13 cellular contexts compared by ENCODE assay signal in genomic region chr19:14413765-14414171, GRCh38. TPM values are rescaled to one million over a fixed set of nuclear protein-coding genes. Genes with fewer than 3 reads are reported as not detected.
A peak's percentile ranks its signal among the peaks of the same experiment; 100 is the strongest.
DNase-seq lines count a peak whose midpoint lies in the region; ATAC-seq and TF ChIP-seq lines count a peak whose summit lies in the region.
"Had no signal": no experiment of that assay in that cellular context is flagged by ENCODE, and none has a peak within 500 bp of the region (broad histone marks: within the 10 kb centered on the region; RNA-seq: fewer than 3 reads in every experiment).

No MANE protein-coding gene starts in this region.

- peaks cover 62% of the 10 kb centered on the region for H3K36me3 ChIP-seq in A673 (ENCODE audit: insufficient read depth, low read length, poor library complexity, severe bottlenecking)

- ATAC-seq in activated T-cell treated with anti-CD3 and anti-CD28 coated beads, Interleukin-2, amount 50 U/mL, for 4 hours, result no peak
- no peak for ATAC-seq in HG03342 (IDR thresholded peaks at IDR 0.05; ENCODE audit: unreplicated experiment)

- no TSS peak for BruUV-seq in A673 (replicated peaks; lab: Mats Ljungman, UMichigan)

- no peak for TF ChIP-seq CTCF in A673 (conservative IDR thresholded peaks at IDR 0.05; ENCODE audit: low read depth, low read length)

- intact Hi-C loops in A673 (cut with micrococcal nuclease; ENCODE audit: unreplicated experiment), result no loop called here

- CTCF ChIA-PET in A673 (lab: Charles Lee), result interaction anchor here (0.5 to 0.8 kb wide), 3 partner anchors 52 to 66 kb away, joined by 3 to 4 read pairs (median 4); no protein-coding TSS in a partner anchor

- peak overlapping the region; percentile 45 for H3K27ac ChIP-seq in A673 (ENCODE audit: low read depth, low read length, poor library complexity, severe bottlenecking)
- H3K27ac ChIP-seq: hepatocyte had no signal

- peaks cover 65% of the 10 kb centered on the region for H3K4me1 Mint-ChIP-seq in activated T-cell treated with anti-CD3 and anti-CD28 coated beads, Interleukin-2, amount 50 U/mL, for 4 hours (ENCODE audit: low read depth)

- H3K9me3 Mint-ChIP-seq in activated T-cell treated with anti-CD3 and anti-CD28 coated beads, Interleukin-2, amount 50 U/mL, for 4 hours, result no peaks in the 10 kb centered on the region
- H3K9me3 Mint-ChIP-seq: naive B cell had no signal

- POLR2A ChIA-PET in A673 (lab: Charles Lee; ENCODE audit: low non-redundant PET), result interaction anchor here (0.6 kb wide), 1 partner anchor 141 kb away, joined by 3 read pairs; no protein-coding TSS in a partner anchor

- H3K4me1 ChIP-seq in A673 (ENCODE audit: insufficient read depth, low read length, poor library complexity, severe bottlenecking), result peaks cover 31% of the 10 kb centered on the region

- no peaks in the 10 kb centered on the region for H3K27me3 Mint-ChIP-seq in activated T-cell treated with anti-CD3 and anti-CD28 coated beads, Interleukin-2, amount 50 U/mL, for 4 hours (ENCODE audit: low read depth)
- H3K27me3 Mint-ChIP-seq: naive B cell had no signal

- no peaks in the 10 kb centered on the region for H3K27me3 ChIP-seq in A673 (replicated peaks; ENCODE audit: insufficient read depth, low read depth, low read length, poor library complexity)
- H3K27me3 ChIP-seq: hepatocyte had no signal

- DNase-seq in A673 (ENCODE audit: low spot score), result peak; percentile 48
- DNase-seq in Daoy (ENCODE audit: low read depth), result peak; percentile 58
- no peak for DNase-seq in activated T-cell treated with anti-CD3 and anti-CD28 coated beads, Interleukin-2, amount 50 U/mL, for 4 hours
- peak; percentile 75 for DNase-seq in hepatic stellate cell (ENCODE audit: low spot score)
- DNase-seq in cerebellar cortex (ENCODE audit: low spot score), result no peak
- DNase-seq in UCSD-AML1 (lab: John Stamatoyannopoulos, UW; ENCODE audit: unreplicated experiment), result no peak
- DNase-seq in stimulated activated CD4-positive, alpha-beta T cell treated with anti-CD3 and anti-CD28 coated beads, Interleukin-4, amount 100 ng/mL, for 24 hours, result no peak
- DNase-seq: central memory CD4-positive, alpha-beta T cell; naive B cell; NCI-H1694 treated with DMSO at 0.1 percent for 48 hours; stimulated activated CD4-positive, alpha-beta T cell treated with anti-CD3 and anti-CD28 coated beads, Interleukin-2, amount 100 ng/mL, for 48 hours had no signal

- peak overlapping the region; percentile 21 for H3K4me3 Mint-ChIP-seq in activated T-cell treated with anti-CD3 and anti-CD28 coated beads, Interleukin-2, amount 50 U/mL, for 4 hours

- H3K9me3 ChIP-seq in A673 (ENCODE audit: low read depth, low read length, poor library complexity, severe bottlenecking), result no peaks in the 10 kb centered on the region

- no peak overlapping the region for H3K4me3 ChIP-seq in A673 (ENCODE audit: low read depth, low read length, poor library complexity, severe bottlenecking)
- H3K4me3 ChIP-seq: hepatocyte had no signal

- H3K36me3 Mint-ChIP-seq in activated T-cell treated with anti-CD3 and anti-CD28 coated beads, Interleukin-2, amount 50 U/mL, for 4 hours (ENCODE audit: insufficient read depth), result peaks cover 51% of the 10 kb centered on the region

RNA-seq across cellular contexts. Expression of gene DDX39A, which starts 5.4 kb away (rescaled TPM):
- 190 and 223 TPM in 2 replicates for total RNA-seq in A673 (2021)
- 207 and 210 TPM in 2 replicates for total RNA-seq in Daoy (2014; rRNA removed; shearing (Covaris generic))
- total RNA-seq in activated T-cell treated with anti-CD3 and anti-CD28 coated beads, Interleukin-2, amount 50 U/mL, for 4 hours, result 100 to 1,000 TPM; 538 to 557 (median 548) TPM

RNA-seq across cellular contexts. Expression of gene PKN1, which starts 19.3 kb away (rescaled TPM):
- 91.4 and 127 TPM in 2 replicates for total RNA-seq in A673 (2021)
- total RNA-seq in Daoy (2014; rRNA removed; shearing (Covaris generic)), result 52.6 and 59.2 TPM in 2 replicates
- total RNA-seq in activated T-cell treated with anti-CD3 and anti-CD28 coated beads, Interleukin-2, amount 50 U/mL, for 4 hours, result 100 to 1,000 TPM; 171 to 213 (median 197) TPM

RNA-seq across cellular contexts. Expression of gene ADGRE5, which starts 32.5 kb away (rescaled TPM):
- total RNA-seq in A673 (2021), result 45.7 and 51.7 TPM in 2 replicates
- total RNA-seq in Daoy (2014; rRNA removed; shearing (Covaris generic)), result 19.3 and 22.6 TPM in 2 replicates
- 100 to 1,000 TPM; 217 to 280 (median 218) TPM for total RNA-seq in activated T-cell treated with anti-CD3 and anti-CD28 coated beads, Interleukin-2, amount 50 U/mL, for 4 hours

Comparison
In these comparisons a context has a peak if more than half of its experiments do, and no peak if none do; other contexts are left out.
1. DNase-seq: peak in A673 (single experiment), Daoy (single experiment) and hepatic stellate cell (single experiment); none in activated T-cell treated with anti-CD3 and anti-CD28 coated beads, Interleukin-2, amount 50 U/mL, for 4 hours (single experiment), cerebellar cortex (single experiment), UCSD-AML1 (single experiment) and stimulated activated CD4-positive, alpha-beta T cell treated with anti-CD3 and anti-CD28 coated beads, Interleukin-4, amount 100 ng/mL, for 24 hours (single experiment).